ENCODE assay signal across 1 cellular context in genomic region chr5:41193462-41194166, GRCh38.
TF ChIP-seq lines count a peak whose summit lies in the region.

No MANE protein-coding gene starts in this region.

TF ChIP-seq in WTC11, 78 proteins besides CTCF, POLR2A, EP300 and RAD21 (continued from another document):
- TF ChIP-seq ZNF532 (CRISPR knock-in tag; IDR thresholded peaks at IDR 0.05; ENCODE audit: borderline replicate concordance) = no peak
- no peak for TF ChIP-seq ZNF232 (CRISPR knock-in tag; IDR thresholded peaks at IDR 0.05)
- TF ChIP-seq ZMAT4 (CRISPR knock-in tag; IDR thresholded peaks at IDR 0.05) = no peak
- TF ChIP-seq ETV6 (CRISPR knock-in tag; IDR thresholded peaks at IDR 0.05) = no peak
